In genomic region chr2:218171744-218172143, GRCh38 we compare ENCODE assay signal across 3 cellular contexts. TPM values are rescaled to one million over a fixed set of nuclear protein-coding genes. Genes with fewer than 3 reads are reported as not detected.
"Had no signal": no experiment of that assay in that cellular context is flagged by ENCODE, and none has a peak within 500 bp of the region (broad histone marks: within the 10 kb centered on the region; RNA-seq: fewer than 3 reads in every experiment).

No MANE protein-coding gene starts in this region.

RNA-seq across cellular contexts. Expression of gene CXCR1, which starts 5.0 kb away (rescaled TPM):
- polyA plus RNA-seq: GM23248, GM23338, H1 had no signal

RNA-seq across cellular contexts. Expression of gene CXCR2, which starts 45.9 kb away (rescaled TPM):
- polyA plus RNA-seq: GM23248 had no signal
